8 cellular contexts compared by ENCODE assay signal in genomic region chr2:44715671-44716077, GRCh38.
DNase-seq lines count a peak whose midpoint lies in the region; ATAC-seq, FAIRE-seq and TF ChIP-seq lines count a peak whose summit lies in the region.

No MANE protein-coding gene starts in this region.

- H3K27ac ChIP-seq in RWPE1 (no peak overlapping the region), cardiac muscle cell (no peak overlapping the region), tibial artery (no peak overlapping the region)

- DNase-seq in A172 (ENCODE audit: low spot score), result peak; percentile 48
- peak; percentile 12 for DNase-seq in H54 (ENCODE audit: insufficient read length, low spot score)
- peak; percentile 48 for DNase-seq in RWPE1 (ENCODE audit: low spot score)
- DNase-seq in cardiac muscle cell (ENCODE audit: low read depth in 1 of 2, low spot score in 1 of 2), result peak; percentile 29 to 53
- no peak for DNase-seq in tibial artery
- no peak for DNase-seq in activated CD4-positive, alpha-beta T cell treated with anti-CD3 and anti-CD28 coated beads for 1 hour
- no peak for DNase-seq in T-cell

- no peak overlapping the region for H3K4me3 Mint-ChIP-seq in T-cell

- ATAC-seq in T-cell (replicated peaks in 1 of 4), result no peak
- ATAC-seq in GM18870 (IDR thresholded peaks at IDR 0.05; ENCODE audit: unreplicated experiment), result no peak

- H3K27me3 Mint-ChIP-seq in T-cell, result no peaks in the 10 kb centered on the region

- H3K9me3 ChIP-seq in cardiac muscle cell (ENCODE audit: low read depth) (no peaks in the 10 kb centered on the region), tibial artery (no peaks in the 10 kb centered on the region)

- no peaks in the 10 kb centered on the region for H3K36me3 ChIP-seq in cardiac muscle cell
- H3K36me3 ChIP-seq in tibial artery, result no peaks in the 10 kb centered on the region

- POLR2A ChIA-PET in RWPE1 (lab: Yijun Ruan, JAX; ENCODE audit: low non-redundant PET) (no interaction called here), T-cell (lab: Charles Lee) (no interaction called here)

- intact Hi-C loops in tibial artery (cut with DNase I; ENCODE audit: low total_unique reads), result no loop called here

- H3K36me3 Mint-ChIP-seq in T-cell, result peaks cover 20% of the 10 kb centered on the region

- peaks cover 25% of the 10 kb centered on the region for H3K4me1 ChIP-seq in cardiac muscle cell (ENCODE audit: low read depth)
- H3K4me1 ChIP-seq in tibial artery, result peaks cover 0 to 3% (median 0%) of the 10 kb centered on the region in 4 donors

- TF ChIP-seq CTCF in RWPE1 (conservative IDR thresholded peaks at IDR 0.05; ENCODE audit: low read depth) (peak; percentile 37), cardiac muscle cell (IDR thresholded peaks at IDR 0.05; ENCODE audit: low read depth, low read length) (peak; percentile 58), tibial artery (IDR thresholded peaks at IDR 0.05) (peak in 1 of 2 experiments; percentile 20)

- FAIRE-seq in H54 (lab: Jason Lieb, UNC), result peak; percentile 78

- H3K9me3 Mint-ChIP-seq in T-cell, result no peaks in the 10 kb centered on the region

- CTCF ChIA-PET in RWPE1 (lab: Yijun Ruan, JAX), result interaction anchor here (0.6 to 2.1 kb wide), 8 partner anchors 16 to 353 kb away, joined by 3 to 14 read pairs (median 4); no protein-coding TSS in a partner anchor
- CTCF ChIA-PET in T-cell (lab: Charles Lee), result no interaction called here

- H3K4me3 ChIP-seq in cardiac muscle cell (no peak overlapping the region), tibial artery (no peak overlapping the region)

- H3K27me3 ChIP-seq in cardiac muscle cell (no peaks in the 10 kb centered on the region), tibial artery (no peaks in the 10 kb centered on the region)

- H3K27ac Mint-ChIP-seq in T-cell, result no peak overlapping the region

- no peak for TF ChIP-seq POLR2A in H54 (IDR thresholded peaks at IDR 0.05; ENCODE audit: low read depth, low read length)

- H3K4me1 Mint-ChIP-seq in T-cell, result peaks cover 0 to 12% (median 4%) of the 10 kb centered on the region in 3 donors

Comparison
In these comparisons a context has a peak if more than half of its experiments do, and no peak if none do; other contexts are left out.
1. DNase-seq: peak in A172 (single experiment), H54 (single experiment), RWPE1 (single experiment) and cardiac muscle cell (2 of 2); none in tibial artery (0 of 2), activated CD4-positive, alpha-beta T cell treated with anti-CD3 and anti-CD28 coated beads for 1 hour (single experiment) and T-cell (0 of 34).